In the genomic region with DNA sequence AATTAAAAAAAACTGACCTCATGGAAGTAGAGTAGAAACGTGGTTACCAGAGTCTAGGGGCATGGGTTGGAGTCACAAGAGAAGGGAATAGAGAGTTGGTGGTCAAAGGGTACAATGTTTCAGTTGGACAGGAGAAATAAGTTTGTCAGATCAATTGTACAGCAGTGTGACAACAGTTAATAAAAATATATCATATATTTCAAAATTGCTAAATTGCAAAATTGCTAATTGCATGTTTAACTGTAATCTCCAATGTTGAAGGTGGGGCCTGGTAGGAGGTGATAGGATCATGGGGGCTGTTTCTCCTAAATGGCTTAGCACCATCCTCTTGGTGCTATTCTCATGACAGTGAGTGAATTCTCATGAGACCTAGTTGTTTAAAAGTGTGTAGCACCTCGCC, we compare ENCODE assay signal across 33 cellular contexts.
"Had no signal": no experiment of that assay in that cellular context is flagged by ENCODE, and none has a peak within 500 bp of the region (broad histone marks: within the 10 kb centered on the region; RNA-seq: fewer than 3 reads in every experiment).

No MANE protein-coding gene starts in this region.

- H2AFZ ChIP-seq: hepatocyte had no signal

- ATAC-seq: activated CD4-positive, CD25-positive, alpha-beta regulatory T cell treated with anti-CD3 and anti-CD28 coated beads, Interleukin-2, amount 50 U/mL, for 24 hours; activated CD8-positive, alpha-beta T cell treated with anti-CD3 and anti-CD28 coated beads for 36 hours; activated T-cell treated with anti-CD3 and anti-CD28 coated beads, Interleukin-2, amount 50 U/mL, for 72 hours; foreskin keratinocyte; gastrocnemius medialis; heart right ventricle had no signal

- H3K9me3 Mint-ChIP-seq: activated B cell treated with CpG ODN at 0.5 μM for 24 hours; activated CD8-positive, alpha-beta T cell treated with anti-CD3 and anti-CD28 coated beads for 36 hours; activated T-cell treated with anti-CD3 and anti-CD28 coated beads, Interleukin-2, amount 50 U/mL, for 72 hours; central memory CD8-positive, alpha-beta T cell; dendritic cell treated with granulocyte-macrophage colony-stimulating factor and Interleukin-4, amounts not matched to agents 40 ng/mL and 50 ng/mL, for 4 days; T-helper 1 cell treated with Interleukin-12 subunit alpha and Interleukin-12 subunit beta and Interleukin-4 antibody, amounts not matched to agents 30 μg/mL and 1 μg/mL, for 36 hours; T-helper 2 cell treated with Interferon-gamma antibody and Interleukin-4, amounts not matched to agents 5 μg/mL and 100 μg/mL, for 36 hours had no signal

- H3K27me3 ChIP-seq: brain microvascular endothelial cell, dorsolateral prefrontal cortex, esophagus muscularis mucosa, foreskin keratinocyte, gastrocnemius medialis, heart right ventricle, hepatocyte had no signal

- H3K27me3 Mint-ChIP-seq: activated B cell treated with CpG ODN at 0.5 μM for 24 hours; activated CD8-positive, alpha-beta T cell treated with anti-CD3 and anti-CD28 coated beads for 36 hours; activated naive CD8-positive, alpha-beta T cell; activated T-cell treated with anti-CD3 and anti-CD28 coated beads, Interleukin-2, amount 50 U/mL, for 24 hours; central memory CD8-positive, alpha-beta T cell; dendritic cell treated with granulocyte-macrophage colony-stimulating factor and Interleukin-4, amounts not matched to agents 40 ng/mL and 50 ng/mL, for 4 days had no signal

- H3K27ac Mint-ChIP-seq: activated B cell treated with CpG ODN at 0.5 μM for 24 hours; activated CD8-positive, alpha-beta T cell treated with anti-CD3 and anti-CD28 coated beads for 36 hours; activated naive CD8-positive, alpha-beta T cell; activated T-cell treated with anti-CD3 and anti-CD28 coated beads, Interleukin-2, amount 50 U/mL, for 24 hours; activated T-cell treated with anti-CD3 and anti-CD28 coated beads, Interleukin-2, amount 50 U/mL, for 72 hours; dendritic cell treated with granulocyte-macrophage colony-stimulating factor and Interleukin-4, amounts not matched to agents 40 ng/mL and 50 ng/mL, for 4 days; T-helper 1 cell treated with Interleukin-12 subunit alpha and Interleukin-12 subunit beta and Interleukin-4 antibody, amounts not matched to agents 30 μg/mL and 1 μg/mL, for 36 hours; T-helper 2 cell treated with Interferon-gamma antibody and Interleukin-4, amounts not matched to agents 5 μg/mL and 100 μg/mL, for 36 hours had no signal

- H3K4me1 ChIP-seq: esophagus muscularis mucosa, foreskin keratinocyte, gastrocnemius medialis, heart right ventricle had no signal

- H3K4me1 Mint-ChIP-seq: activated B cell treated with CpG ODN at 0.5 μM for 24 hours; central memory CD8-positive, alpha-beta T cell had no signal

- H3K9me3 ChIP-seq: esophagus muscularis mucosa, gastrocnemius medialis, heart right ventricle had no signal

- FAIRE-seq: astrocyte, bronchial epithelial cell had no signal

- H3K79me2 ChIP-seq: hepatocyte had no signal

- H3K4me3 Mint-ChIP-seq: activated B cell treated with CpG ODN at 0.5 μM for 24 hours; activated CD8-positive, alpha-beta T cell treated with anti-CD3 and anti-CD28 coated beads for 36 hours; activated naive CD8-positive, alpha-beta T cell; activated T-cell treated with anti-CD3 and anti-CD28 coated beads, Interleukin-2, amount 50 U/mL, for 24 hours; activated T-cell treated with anti-CD3 and anti-CD28 coated beads, Interleukin-2, amount 50 U/mL, for 72 hours; central memory CD8-positive, alpha-beta T cell; dendritic cell treated with granulocyte-macrophage colony-stimulating factor and Interleukin-4, amounts not matched to agents 40 ng/mL and 50 ng/mL, for 4 days; T-helper 1 cell treated with Interleukin-12 subunit alpha and Interleukin-12 subunit beta and Interleukin-4 antibody, amounts not matched to agents 30 μg/mL and 1 μg/mL, for 36 hours; T-helper 2 cell treated with Interferon-gamma antibody and Interleukin-4, amounts not matched to agents 5 μg/mL and 100 μg/mL, for 36 hours had no signal

- H3K27ac ChIP-seq: brain microvascular endothelial cell, coronary artery, dorsolateral prefrontal cortex, esophagus muscularis mucosa, foreskin keratinocyte, gastrocnemius medialis, heart right ventricle, hepatocyte, WERI-Rb-1 had no signal

- DNase-seq: activated B cell treated with CpG ODN at 0.5 μM for 24 hours; activated CD4-positive, alpha-beta T cell treated with anti-CD3 and anti-CD28 coated beads for 48 hours; activated CD4-positive, alpha-beta T cell treated with anti-CD3 and anti-CD28 coated beads, Interleukin-2, amount 50 U/mL, for 1 hour; activated CD4-positive, alpha-beta T cell treated with anti-CD3 and anti-CD28 coated beads, Interleukin-2, amount 50 U/mL, for 48 hours; activated CD8-positive, alpha-beta memory T cell treated with anti-CD3 and anti-CD28 coated beads, Interleukin-2, amount 50 U/mL, for 48 hours; activated CD8-positive, alpha-beta T cell treated with anti-CD3 and anti-CD28 coated beads for 36 hours; activated gamma-delta T cell; activated naive CD4-positive, alpha-beta T cell; activated naive CD4-positive, alpha-beta T cell treated with anti-CD3 and anti-CD28 coated beads, Interleukin-2, amount 50 U/mL, for 16 hours; activated T-cell treated with anti-CD3 and anti-CD28 coated beads for 4 hours; activated T-cell treated with anti-CD3 and anti-CD28 coated beads, Interleukin-2, amount 50 U/mL, for 24 hours; activated T-cell treated with anti-CD3 and anti-CD28 coated beads, Interleukin-2, amount 50 U/mL, for 72 hours; amniotic stem cell; anterior cingulate cortex; brain microvascular endothelial cell; dorsolateral prefrontal cortex; effector memory CD4-positive, alpha-beta T cell; foreskin keratinocyte; gastrocnemius medialis; heart right ventricle; T1000; WERI-Rb-1 had no signal

- H3K4me2 ChIP-seq: hepatocyte had no signal

- H3K4me3 ChIP-seq: coronary artery, dorsolateral prefrontal cortex, esophagus muscularis mucosa, gastrocnemius medialis, heart right ventricle, hepatocyte had no signal
